1 cellular context compared by ENCODE assay signal in the genomic region with DNA sequence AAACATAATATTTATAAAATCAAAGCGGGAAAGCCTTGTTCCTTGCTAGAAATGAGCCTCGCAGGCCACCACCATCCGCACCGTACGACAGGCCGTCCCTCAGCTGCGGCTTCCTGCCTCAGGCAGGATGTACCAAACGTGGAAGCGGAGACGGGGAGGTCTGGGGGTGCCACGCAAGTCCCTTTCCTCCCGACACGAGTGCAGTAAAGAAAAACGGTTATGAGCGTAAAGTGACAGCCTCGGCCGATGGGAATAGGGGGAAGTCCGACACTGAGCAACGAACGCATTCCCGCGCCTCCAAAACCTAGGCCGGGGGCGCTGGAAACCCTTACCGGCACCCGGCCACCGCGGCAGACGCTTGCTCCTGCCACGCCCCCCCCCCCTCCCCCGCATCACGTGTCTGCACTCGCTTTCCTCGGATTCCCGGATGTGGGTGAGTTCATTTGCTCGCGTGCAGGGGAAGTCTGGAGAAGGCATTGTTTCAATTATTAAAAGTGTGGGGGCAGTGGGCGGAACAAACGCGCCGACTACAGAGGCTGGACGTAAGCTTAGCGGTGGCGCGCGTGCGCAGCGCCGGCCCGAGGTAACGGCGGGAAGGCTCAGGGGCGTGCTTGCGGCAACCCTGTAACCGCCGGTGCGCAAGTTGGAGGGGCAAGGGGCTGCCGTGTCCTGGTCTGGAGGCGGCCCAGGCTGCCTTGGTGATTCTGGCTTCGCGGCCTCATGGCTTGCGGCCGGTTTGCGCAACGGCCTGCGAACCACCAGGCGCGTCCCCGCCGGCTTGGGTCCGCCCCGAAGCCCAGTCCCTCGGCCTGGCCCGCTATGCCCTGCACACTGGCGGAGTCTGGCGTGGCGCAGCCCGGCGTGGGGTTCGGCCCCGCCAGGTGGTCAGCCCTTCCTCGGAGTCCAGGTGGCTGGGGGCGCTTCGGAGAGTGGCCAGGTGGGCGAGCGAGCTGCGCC.
A peak's percentile ranks its signal among the peaks of the same experiment; 100 is the strongest.
TF ChIP-seq lines count a peak whose summit lies in the region.

A gene with protein sequence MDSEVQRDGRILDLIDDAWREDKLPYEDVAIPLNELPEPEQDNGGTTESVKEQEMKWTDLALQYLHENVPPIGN (minus strand): TSS at position 366 of the 957 bp plus-strand sequence. CDS start 3,081 bp downstream, outside the sequence.
A gene (plus strand): TSS at position 438 of the 957 bp plus-strand sequence. CDS start 9,264 bp downstream, outside the sequence.

TF ChIP-seq in HepG2, 621 proteins besides CTCF, POLR2A, EP300 and RAD21 (continued from another document and continues in another):
- TF ChIP-seq, protein P1, sequence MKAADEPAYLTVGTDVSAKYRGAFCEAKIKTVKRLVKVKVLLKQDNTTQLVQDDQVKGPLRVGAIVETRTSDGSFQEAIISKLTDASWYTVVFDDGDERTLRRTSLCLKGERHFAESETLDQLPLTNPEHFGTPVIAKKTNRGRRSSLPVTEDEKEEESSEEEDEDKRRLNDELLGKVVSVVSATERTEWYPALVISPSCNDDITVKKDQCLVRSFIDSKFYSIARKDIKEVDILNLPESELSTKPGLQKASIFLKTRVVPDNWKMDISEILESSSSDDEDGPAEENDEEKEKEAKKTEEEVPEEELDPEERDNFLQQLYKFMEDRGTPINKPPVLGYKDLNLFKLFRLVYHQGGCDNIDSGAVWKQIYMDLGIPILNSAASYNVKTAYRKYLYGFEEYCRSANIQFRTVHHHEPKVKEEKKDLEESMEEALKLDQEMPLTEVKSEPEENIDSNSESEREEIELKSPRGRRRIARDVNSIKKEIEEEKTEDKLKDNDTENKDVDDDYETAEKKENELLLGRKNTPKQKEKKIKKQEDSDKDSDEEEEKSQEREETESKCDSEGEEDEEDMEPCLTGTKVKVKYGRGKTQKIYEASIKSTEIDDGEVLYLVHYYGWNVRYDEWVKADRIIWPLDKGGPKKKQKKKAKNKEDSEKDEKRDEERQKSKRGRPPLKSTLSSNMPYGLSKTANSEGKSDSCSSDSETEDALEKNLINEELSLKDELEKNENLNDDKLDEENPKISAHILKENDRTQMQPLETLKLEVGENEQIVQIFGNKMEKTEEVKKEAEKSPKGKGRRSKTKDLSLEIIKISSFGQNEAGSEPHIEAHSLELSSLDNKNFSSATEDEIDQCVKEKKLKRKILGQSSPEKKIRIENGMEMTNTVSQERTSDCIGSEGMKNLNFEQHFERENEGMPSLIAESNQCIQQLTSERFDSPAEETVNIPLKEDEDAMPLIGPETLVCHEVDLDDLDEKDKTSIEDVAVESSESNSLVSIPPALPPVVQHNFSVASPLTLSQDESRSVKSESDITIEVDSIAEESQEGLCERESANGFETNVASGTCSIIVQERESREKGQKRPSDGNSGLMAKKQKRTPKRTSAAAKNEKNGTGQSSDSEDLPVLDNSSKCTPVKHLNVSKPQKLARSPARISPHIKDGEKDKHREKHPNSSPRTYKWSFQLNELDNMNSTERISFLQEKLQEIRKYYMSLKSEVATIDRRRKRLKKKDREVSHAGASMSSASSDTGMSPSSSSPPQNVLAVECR (CRISPR knock-in tag; IDR thresholded peaks at IDR 0.05; ENCODE audit: borderline replicate concordance): peak; percentile 92
- peak; percentile 82 for TF ChIP-seq MEF2D (CRISPR knock-in tag; IDR thresholded peaks at IDR 0.05)
- no peak; the same call in 1 of the 2 replicates for TF ChIP-seq REPIN1 (CRISPR knock-in tag; IDR thresholded peaks at IDR 0.05; ENCODE audit: borderline replicate concordance, low read depth)
- TF ChIP-seq ZBTB1 (CRISPR knock-in tag; IDR thresholded peaks at IDR 0.05; ENCODE audit: borderline replicate concordance): no peak
- peak; percentile 88 for TF ChIP-seq POLR2G (IDR thresholded peaks at IDR 0.05; ENCODE audit: low read depth, low read length)
- no peak for TF ChIP-seq ZNF549 (CRISPR knock-in tag; IDR thresholded peaks at IDR 0.05)
- TF ChIP-seq, protein P2, sequence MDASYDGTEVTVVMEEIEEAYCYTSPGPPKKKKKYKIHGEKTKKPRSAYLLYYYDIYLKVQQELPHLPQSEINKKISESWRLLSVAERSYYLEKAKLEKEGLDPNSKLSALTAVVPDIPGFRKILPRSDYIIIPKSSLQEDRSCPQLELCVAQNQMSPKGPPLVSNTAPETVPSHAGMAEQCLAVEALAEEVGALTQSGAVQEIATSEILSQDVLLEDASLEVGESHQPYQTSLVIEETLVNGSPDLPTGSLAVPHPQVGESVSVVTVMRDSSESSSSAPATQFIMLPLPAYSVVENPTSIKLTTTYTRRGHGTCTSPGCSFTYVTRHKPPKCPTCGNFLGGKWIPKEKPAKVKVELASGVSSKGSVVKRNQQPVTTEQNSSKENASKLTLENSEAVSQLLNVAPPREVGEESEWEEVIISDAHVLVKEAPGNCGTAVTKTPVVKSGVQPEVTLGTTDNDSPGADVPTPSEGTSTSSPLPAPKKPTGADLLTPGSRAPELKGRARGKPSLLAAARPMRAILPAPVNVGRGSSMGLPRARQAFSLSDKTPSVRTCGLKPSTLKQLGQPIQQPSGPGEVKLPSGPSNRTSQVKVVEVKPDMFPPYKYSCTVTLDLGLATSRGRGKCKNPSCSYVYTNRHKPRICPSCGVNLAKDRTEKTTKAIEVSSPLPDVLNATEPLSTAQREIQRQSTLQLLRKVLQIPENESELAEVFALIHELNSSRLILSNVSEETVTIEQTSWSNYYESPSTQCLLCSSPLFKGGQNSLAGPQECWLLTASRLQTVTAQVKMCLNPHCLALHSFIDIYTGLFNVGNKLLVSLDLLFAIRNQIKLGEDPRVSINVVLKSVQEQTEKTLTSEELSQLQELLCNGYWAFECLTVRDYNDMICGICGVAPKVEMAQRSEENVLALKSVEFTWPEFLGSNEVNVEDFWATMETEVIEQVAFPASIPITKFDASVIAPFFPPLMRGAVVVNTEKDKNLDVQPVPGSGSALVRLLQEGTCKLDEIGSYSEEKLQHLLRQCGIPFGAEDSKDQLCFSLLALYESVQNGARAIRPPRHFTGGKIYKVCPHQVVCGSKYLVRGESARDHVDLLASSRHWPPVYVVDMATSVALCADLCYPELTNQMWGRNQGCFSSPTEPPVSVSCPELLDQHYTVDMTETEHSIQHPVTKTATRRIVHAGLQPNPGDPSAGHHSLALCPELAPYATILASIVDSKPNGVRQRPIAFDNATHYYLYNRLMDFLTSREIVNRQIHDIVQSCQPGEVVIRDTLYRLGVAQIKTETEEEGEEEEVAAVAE (CRISPR knock-in tag; IDR thresholded peaks at IDR 0.05; ENCODE audit: borderline replicate concordance): 0 out of 2 replicates have a peak, but pooled peaks have one; percentile 13
- TF ChIP-seq ZFP90 (CRISPR knock-in tag; IDR thresholded peaks at IDR 0.05; ENCODE audit: borderline replicate concordance): peak; percentile 88
- TF ChIP-seq ZNF547 (CRISPR knock-in tag; IDR thresholded peaks at IDR 0.05): no peak; the same call in 1 of the 2 replicates
- no peak for TF ChIP-seq SOX6 (IDR thresholded peaks at IDR 0.05)
- peak; percentile 98 for TF ChIP-seq SOX6 (CRISPR knock-in tag; IDR thresholded peaks at IDR 0.05)
- TF ChIP-seq, protein P3, sequence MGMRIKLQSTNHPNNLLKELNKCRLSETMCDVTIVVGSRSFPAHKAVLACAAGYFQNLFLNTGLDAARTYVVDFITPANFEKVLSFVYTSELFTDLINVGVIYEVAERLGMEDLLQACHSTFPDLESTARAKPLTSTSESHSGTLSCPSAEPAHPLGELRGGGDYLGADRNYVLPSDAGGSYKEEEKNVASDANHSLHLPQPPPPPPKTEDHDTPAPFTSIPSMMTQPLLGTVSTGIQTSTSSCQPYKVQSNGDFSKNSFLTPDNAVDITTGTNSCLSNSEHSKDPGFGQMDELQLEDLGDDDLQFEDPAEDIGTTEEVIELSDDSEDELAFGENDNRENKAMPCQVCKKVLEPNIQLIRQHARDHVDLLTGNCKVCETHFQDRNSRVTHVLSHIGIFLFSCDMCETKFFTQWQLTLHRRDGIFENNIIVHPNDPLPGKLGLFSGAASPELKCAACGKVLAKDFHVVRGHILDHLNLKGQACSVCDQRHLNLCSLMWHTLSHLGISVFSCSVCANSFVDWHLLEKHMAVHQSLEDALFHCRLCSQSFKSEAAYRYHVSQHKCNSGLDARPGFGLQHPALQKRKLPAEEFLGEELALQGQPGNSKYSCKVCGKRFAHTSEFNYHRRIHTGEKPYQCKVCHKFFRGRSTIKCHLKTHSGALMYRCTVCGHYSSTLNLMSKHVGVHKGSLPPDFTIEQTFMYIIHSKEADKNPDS (CRISPR knock-in tag; IDR thresholded peaks at IDR 0.05): no peak
- TF ChIP-seq ZNF777 (CRISPR knock-in tag; IDR thresholded peaks at IDR 0.05): peak; percentile 87
- peak; percentile 3; the same call in 1 of the 2 replicates for TF ChIP-seq SAFB2 (CRISPR knock-in tag; IDR thresholded peaks at IDR 0.05; ENCODE audit: borderline replicate concordance, low read depth)
- TF ChIP-seq HDAC1 (CRISPR knock-in tag; IDR thresholded peaks at IDR 0.05): no peak; the same call in none of the 2 replicates
- TF ChIP-seq, protein P4, sequence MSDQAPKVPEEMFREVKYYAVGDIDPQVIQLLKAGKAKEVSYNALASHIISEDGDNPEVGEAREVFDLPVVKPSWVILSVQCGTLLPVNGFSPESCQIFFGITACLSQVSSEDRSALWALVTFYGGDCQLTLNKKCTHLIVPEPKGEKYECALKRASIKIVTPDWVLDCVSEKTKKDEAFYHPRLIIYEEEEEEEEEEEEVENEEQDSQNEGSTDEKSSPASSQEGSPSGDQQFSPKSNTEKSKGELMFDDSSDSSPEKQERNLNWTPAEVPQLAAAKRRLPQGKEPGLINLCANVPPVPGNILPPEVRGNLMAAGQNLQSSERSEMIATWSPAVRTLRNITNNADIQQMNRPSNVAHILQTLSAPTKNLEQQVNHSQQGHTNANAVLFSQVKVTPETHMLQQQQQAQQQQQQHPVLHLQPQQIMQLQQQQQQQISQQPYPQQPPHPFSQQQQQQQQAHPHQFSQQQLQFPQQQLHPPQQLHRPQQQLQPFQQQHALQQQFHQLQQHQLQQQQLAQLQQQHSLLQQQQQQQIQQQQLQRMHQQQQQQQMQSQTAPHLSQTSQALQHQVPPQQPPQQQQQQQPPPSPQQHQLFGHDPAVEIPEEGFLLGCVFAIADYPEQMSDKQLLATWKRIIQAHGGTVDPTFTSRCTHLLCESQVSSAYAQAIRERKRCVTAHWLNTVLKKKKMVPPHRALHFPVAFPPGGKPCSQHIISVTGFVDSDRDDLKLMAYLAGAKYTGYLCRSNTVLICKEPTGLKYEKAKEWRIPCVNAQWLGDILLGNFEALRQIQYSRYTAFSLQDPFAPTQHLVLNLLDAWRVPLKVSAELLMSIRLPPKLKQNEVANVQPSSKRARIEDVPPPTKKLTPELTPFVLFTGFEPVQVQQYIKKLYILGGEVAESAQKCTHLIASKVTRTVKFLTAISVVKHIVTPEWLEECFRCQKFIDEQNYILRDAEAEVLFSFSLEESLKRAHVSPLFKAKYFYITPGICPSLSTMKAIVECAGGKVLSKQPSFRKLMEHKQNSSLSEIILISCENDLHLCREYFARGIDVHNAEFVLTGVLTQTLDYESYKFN (CRISPR knock-in tag; conservative IDR thresholded peaks at IDR 0.05): peak; percentile 26
- TF ChIP-seq CEBPG (CRISPR knock-in tag; IDR thresholded peaks at IDR 0.05): peak; percentile 76
- TF ChIP-seq ZBTB8A (CRISPR knock-in tag; IDR thresholded peaks at IDR 0.05; ENCODE audit: borderline replicate concordance, low read depth): 0 out of 2 replicates have a peak, but pooled peaks have one; percentile 39
- peak; percentile 70 for TF ChIP-seq ZNF891 (CRISPR knock-in tag; IDR thresholded peaks at IDR 0.05)
- TF ChIP-seq PRMT3 (CRISPR knock-in tag; IDR thresholded peaks at IDR 0.05; ENCODE audit: borderline replicate concordance, low read depth): peak; percentile 82; the same call in 1 of the 2 replicates
- no peak for TF ChIP-seq SETDB1 (CRISPR knock-in tag; IDR thresholded peaks at IDR 0.05; ENCODE audit: borderline replicate concordance)
- TF ChIP-seq, protein P5, sequence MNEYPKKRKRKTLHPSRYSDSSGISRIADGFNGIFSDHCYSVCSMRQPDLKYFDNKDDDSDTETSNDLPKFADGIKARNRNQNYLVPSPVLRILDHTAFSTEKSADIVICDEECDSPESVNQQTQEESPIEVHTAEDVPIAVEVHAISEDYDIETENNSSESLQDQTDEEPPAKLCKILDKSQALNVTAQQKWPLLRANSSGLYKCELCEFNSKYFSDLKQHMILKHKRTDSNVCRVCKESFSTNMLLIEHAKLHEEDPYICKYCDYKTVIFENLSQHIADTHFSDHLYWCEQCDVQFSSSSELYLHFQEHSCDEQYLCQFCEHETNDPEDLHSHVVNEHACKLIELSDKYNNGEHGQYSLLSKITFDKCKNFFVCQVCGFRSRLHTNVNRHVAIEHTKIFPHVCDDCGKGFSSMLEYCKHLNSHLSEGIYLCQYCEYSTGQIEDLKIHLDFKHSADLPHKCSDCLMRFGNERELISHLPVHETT (CRISPR knock-in tag; conservative IDR thresholded peaks at IDR 0.05): 0 out of 2 replicates have a peak, but pooled peaks have one; percentile 23
- no peak for TF ChIP-seq NONO (IDR thresholded peaks at IDR 0.05)
- TF ChIP-seq NONO (CRISPR knock-in tag; conservative IDR thresholded peaks at IDR 0.05): peak; percentile 66
- TF ChIP-seq, protein P6, sequence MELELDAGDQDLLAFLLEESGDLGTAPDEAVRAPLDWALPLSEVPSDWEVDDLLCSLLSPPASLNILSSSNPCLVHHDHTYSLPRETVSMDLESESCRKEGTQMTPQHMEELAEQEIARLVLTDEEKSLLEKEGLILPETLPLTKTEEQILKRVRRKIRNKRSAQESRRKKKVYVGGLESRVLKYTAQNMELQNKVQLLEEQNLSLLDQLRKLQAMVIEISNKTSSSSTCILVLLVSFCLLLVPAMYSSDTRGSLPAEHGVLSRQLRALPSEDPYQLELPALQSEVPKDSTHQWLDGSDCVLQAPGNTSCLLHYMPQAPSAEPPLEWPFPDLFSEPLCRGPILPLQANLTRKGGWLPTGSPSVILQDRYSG (CRISPR knock-in tag; IDR thresholded peaks at IDR 0.05): 0 out of 2 replicates have a peak, but pooled peaks have one; percentile 31
- TF ChIP-seq, protein P7, sequence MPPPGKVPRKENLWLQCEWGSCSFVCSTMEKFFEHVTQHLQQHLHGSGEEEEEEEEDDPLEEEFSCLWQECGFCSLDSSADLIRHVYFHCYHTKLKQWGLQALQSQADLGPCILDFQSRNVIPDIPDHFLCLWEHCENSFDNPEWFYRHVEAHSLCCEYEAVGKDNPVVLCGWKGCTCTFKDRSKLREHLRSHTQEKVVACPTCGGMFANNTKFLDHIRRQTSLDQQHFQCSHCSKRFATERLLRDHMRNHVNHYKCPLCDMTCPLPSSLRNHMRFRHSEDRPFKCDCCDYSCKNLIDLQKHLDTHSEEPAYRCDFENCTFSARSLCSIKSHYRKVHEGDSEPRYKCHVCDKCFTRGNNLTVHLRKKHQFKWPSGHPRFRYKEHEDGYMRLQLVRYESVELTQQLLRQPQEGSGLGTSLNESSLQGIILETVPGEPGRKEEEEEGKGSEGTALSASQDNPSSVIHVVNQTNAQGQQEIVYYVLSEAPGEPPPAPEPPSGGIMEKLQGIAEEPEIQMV (CRISPR knock-in tag; IDR thresholded peaks at IDR 0.05; ENCODE audit: low read depth): peak; percentile 62; the same call in 1 of the 2 replicates
- no peak for TF ChIP-seq ZNF337 (CRISPR knock-in tag; IDR thresholded peaks at IDR 0.05; ENCODE audit: borderline replicate concordance, low read depth)
- peak; percentile 81; the same call in 1 of the 2 replicates for TF ChIP-seq ZNF350 (CRISPR knock-in tag; IDR thresholded peaks at IDR 0.05; ENCODE audit: borderline replicate concordance, low read depth)
- TF ChIP-seq WIZ (CRISPR knock-in tag; IDR thresholded peaks at IDR 0.05): 0 out of 2 replicates have a peak, but pooled peaks have one; percentile 76
- TF ChIP-seq MYNN (CRISPR knock-in tag; IDR thresholded peaks at IDR 0.05; ENCODE audit: low read depth): no peak
- peak; percentile 16; the same call in 1 of the 2 replicates for TF ChIP-seq ZNF598 (CRISPR knock-in tag; IDR thresholded peaks at IDR 0.05; ENCODE audit: borderline replicate concordance)
- TF ChIP-seq BRD4 (CRISPR knock-in tag; IDR thresholded peaks at IDR 0.05): peak; percentile 52
- no peak; the same call in 1 of the 2 replicates for TF ChIP-seq ZNF44 (CRISPR knock-in tag; IDR thresholded peaks at IDR 0.05)
